Comparison of ENCODE assay signal across 1 cellular context in genomic region chrX:133353233-133353632, GRCh38.
TF ChIP-seq lines count a peak whose summit lies in the region.

No MANE protein-coding gene starts in this region.

TF ChIP-seq in GM12878, 131 proteins besides CTCF, POLR2A, EP300 and RAD21:
- no peak for TF ChIP-seq KLF5 (IDR thresholded peaks at IDR 0.05; ENCODE audit: partially characterized antibody)
- 0 out of 2 replicates have a peak, but pooled peaks have one; percentile 13 for TF ChIP-seq NR2F1 (conservative IDR thresholded peaks at IDR 0.05)
